1 cellular context compared by ENCODE assay signal in the genomic region with DNA sequence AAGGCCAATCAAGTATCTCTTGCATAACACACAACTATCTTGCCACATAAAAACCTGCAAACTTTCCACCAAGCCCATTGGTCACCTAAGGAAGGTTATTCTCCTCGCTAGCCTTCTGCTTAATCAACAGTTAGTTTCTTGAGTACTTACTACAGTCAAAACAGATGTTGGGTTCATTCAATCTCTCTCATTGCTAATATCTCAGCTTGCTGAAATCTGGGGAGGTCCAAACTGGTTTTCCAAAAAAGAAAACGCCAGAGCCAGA.
TF ChIP-seq lines count a peak whose summit lies in the region.

No MANE protein-coding gene starts in this region.

TF ChIP-seq in HepG2, 621 proteins besides CTCF, POLR2A, EP300 and RAD21 (continued from another document):
- TF ChIP-seq, protein P1, sequence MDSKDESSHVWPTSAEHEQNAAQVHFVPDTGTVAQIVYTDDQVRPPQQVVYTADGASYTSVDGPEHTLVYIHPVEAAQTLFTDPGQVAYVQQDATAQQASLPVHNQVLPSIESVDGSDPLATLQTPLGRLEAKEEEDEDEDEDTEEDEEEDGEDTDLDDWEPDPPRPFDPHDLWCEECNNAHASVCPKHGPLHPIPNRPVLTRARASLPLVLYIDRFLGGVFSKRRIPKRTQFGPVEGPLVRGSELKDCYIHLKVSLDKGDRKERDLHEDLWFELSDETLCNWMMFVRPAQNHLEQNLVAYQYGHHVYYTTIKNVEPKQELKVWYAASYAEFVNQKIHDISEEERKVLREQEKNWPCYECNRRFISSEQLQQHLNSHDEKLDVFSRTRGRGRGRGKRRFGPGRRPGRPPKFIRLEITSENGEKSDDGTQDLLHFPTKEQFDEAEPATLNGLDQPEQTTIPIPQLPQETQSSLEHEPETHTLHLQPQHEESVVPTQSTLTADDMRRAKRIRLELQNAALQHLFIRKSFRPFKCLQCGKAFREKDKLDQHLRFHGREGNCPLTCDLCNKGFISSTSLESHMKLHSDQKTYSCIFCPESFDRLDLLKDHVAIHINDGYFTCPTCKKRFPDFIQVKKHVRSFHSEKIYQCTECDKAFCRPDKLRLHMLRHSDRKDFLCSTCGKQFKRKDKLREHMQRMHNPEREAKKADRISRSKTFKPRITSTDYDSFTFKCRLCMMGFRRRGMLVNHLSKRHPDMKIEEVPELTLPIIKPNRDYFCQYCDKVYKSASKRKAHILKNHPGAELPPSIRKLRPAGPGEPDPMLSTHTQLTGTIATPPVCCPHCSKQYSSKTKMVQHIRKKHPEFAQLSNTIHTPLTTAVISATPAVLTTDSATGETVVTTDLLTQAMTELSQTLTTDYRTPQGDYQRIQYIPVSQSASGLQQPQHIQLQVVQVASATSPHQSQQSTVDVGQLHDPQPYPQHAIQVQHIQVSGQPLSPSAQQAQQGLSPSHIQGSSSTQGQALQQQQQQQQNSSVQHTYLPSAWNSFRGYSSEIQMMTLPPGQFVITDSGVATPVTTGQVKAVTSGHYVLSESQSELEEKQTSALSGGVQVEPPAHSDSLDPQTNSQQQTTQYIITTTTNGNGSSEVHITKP (CRISPR knock-in tag; IDR thresholded peaks at IDR 0.05; ENCODE audit: low read depth) = no peak
- TF ChIP-seq ZNF891 (CRISPR knock-in tag; IDR thresholded peaks at IDR 0.05) (no peak), FOXA1 (IDR thresholded peaks at IDR 0.05) (no peak), FOXA1 (CRISPR knock-in tag; IDR thresholded peaks at IDR 0.05) (no peak), ZNF292 (CRISPR knock-in tag; IDR thresholded peaks at IDR 0.05; ENCODE audit: borderline replicate concordance, low read depth) (no peak), NCOR1 (IDR thresholded peaks at IDR 0.05; ENCODE audit: borderline replicate concordance, low read length) (no peak), ZNF572 (CRISPR knock-in tag; IDR thresholded peaks at IDR 0.05) (no peak), RFX3 (CRISPR knock-in tag; IDR thresholded peaks at IDR 0.05) (no peak), RBM39 (IDR thresholded peaks at IDR 0.05; ENCODE audit: low read depth, low read length, poor library complexity, severe bottlenecking) (no peak), ZNF607 (CRISPR knock-in tag; IDR thresholded peaks at IDR 0.05; ENCODE audit: borderline replicate concordance) (no peak), PRMT3 (CRISPR knock-in tag; IDR thresholded peaks at IDR 0.05; ENCODE audit: borderline replicate concordance, low read depth) (no peak), HNF4A (CRISPR knock-in tag; IDR thresholded peaks at IDR 0.05) (no peak), ATM (IDR thresholded peaks at IDR 0.05; ENCODE audit: borderline replicate concordance) (no peak), EED (CRISPR knock-in tag; IDR thresholded peaks at IDR 0.05) (no peak)
- TF ChIP-seq, protein P2, sequence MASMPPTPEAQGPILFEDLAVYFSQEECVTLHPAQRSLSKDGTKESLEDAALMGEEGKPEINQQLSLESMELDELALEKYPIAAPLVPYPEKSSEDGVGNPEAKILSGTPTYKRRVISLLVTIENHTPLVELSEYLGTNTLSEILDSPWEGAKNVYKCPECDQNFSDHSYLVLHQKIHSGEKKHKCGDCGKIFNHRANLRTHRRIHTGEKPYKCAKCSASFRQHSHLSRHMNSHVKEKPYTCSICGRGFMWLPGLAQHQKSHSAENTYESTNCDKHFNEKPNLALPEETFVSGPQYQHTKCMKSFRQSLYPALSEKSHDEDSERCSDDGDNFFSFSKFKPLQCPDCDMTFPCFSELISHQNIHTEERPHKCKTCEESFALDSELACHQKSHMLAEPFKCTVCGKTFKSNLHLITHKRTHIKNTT (CRISPR knock-in tag; IDR thresholded peaks at IDR 0.05) = no peak
- TF ChIP-seq, protein P3, sequence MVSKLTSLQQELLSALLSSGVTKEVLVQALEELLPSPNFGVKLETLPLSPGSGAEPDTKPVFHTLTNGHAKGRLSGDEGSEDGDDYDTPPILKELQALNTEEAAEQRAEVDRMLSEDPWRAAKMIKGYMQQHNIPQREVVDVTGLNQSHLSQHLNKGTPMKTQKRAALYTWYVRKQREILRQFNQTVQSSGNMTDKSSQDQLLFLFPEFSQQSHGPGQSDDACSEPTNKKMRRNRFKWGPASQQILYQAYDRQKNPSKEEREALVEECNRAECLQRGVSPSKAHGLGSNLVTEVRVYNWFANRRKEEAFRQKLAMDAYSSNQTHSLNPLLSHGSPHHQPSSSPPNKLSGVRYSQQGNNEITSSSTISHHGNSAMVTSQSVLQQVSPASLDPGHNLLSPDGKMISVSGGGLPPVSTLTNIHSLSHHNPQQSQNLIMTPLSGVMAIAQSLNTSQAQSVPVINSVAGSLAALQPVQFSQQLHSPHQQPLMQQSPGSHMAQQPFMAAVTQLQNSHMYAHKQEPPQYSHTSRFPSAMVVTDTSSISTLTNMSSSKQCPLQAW (CRISPR knock-in tag; IDR thresholded peaks at IDR 0.05) = no peak
- TF ChIP-seq, protein P4, sequence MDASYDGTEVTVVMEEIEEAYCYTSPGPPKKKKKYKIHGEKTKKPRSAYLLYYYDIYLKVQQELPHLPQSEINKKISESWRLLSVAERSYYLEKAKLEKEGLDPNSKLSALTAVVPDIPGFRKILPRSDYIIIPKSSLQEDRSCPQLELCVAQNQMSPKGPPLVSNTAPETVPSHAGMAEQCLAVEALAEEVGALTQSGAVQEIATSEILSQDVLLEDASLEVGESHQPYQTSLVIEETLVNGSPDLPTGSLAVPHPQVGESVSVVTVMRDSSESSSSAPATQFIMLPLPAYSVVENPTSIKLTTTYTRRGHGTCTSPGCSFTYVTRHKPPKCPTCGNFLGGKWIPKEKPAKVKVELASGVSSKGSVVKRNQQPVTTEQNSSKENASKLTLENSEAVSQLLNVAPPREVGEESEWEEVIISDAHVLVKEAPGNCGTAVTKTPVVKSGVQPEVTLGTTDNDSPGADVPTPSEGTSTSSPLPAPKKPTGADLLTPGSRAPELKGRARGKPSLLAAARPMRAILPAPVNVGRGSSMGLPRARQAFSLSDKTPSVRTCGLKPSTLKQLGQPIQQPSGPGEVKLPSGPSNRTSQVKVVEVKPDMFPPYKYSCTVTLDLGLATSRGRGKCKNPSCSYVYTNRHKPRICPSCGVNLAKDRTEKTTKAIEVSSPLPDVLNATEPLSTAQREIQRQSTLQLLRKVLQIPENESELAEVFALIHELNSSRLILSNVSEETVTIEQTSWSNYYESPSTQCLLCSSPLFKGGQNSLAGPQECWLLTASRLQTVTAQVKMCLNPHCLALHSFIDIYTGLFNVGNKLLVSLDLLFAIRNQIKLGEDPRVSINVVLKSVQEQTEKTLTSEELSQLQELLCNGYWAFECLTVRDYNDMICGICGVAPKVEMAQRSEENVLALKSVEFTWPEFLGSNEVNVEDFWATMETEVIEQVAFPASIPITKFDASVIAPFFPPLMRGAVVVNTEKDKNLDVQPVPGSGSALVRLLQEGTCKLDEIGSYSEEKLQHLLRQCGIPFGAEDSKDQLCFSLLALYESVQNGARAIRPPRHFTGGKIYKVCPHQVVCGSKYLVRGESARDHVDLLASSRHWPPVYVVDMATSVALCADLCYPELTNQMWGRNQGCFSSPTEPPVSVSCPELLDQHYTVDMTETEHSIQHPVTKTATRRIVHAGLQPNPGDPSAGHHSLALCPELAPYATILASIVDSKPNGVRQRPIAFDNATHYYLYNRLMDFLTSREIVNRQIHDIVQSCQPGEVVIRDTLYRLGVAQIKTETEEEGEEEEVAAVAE (CRISPR knock-in tag; IDR thresholded peaks at IDR 0.05; ENCODE audit: borderline replicate concordance) = no peak
